ENCODE assay signal across 9 cellular contexts in the genomic region with DNA sequence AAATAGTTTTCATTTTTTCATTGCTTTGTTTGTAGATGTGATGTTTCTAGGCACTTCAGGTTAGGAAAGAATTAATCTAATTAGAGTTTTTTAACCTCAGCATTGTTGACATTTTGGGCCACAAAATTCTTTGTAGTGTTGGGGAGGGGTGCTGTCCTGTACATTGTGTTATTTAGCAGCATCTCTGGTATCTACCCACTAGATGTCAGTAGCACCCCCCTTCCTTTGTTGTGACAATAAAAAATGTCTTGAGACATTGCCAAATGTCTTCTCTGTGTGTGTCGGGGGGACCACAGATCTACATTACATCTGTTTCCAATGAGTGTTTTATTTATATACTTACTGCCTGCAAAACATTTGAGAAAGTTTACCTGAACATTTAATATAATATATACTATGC. TPM values are rescaled to one million over a fixed set of nuclear protein-coding genes. Genes with fewer than 3 reads are reported as not detected.
A peak's percentile ranks its signal among the peaks of the same experiment; 100 is the strongest.
DNase-seq lines count a peak whose midpoint lies in the region; ATAC-seq and TF ChIP-seq lines count a peak whose summit lies in the region.
"Had no signal": no experiment of that assay in that cellular context is flagged by ENCODE, and none has a peak within 500 bp of the region (broad histone marks: within the 10 kb centered on the region; RNA-seq: fewer than 3 reads in every experiment).

No MANE protein-coding gene starts in this region.

- H3K27ac ChIP-seq in cardiac muscle cell: no peak overlapping the region
- H3K27ac ChIP-seq in effector memory CD4-positive, alpha-beta T cell (ENCODE audit: insufficient read depth, low read length, poor library complexity, severe bottlenecking): no peak overlapping the region

- H3K36me3 Mint-ChIP-seq in type B pancreatic cell: peaks cover 9% of the 10 kb centered on the region

- DNase-seq in cardiac muscle cell (ENCODE audit: low read depth in 1 of 2, low spot score in 1 of 2): peak in 1 of 2 donors; percentile 60
- no peak for DNase-seq in cardiac septum (ENCODE audit: low spot score)
- DNase-seq in NCI-H2171 treated with DMSO at 0.1 percent for 48 hours (lab: John Stamatoyannopoulos, UW): peak; percentile 37
- DNase-seq in fibroblast of gingiva (ENCODE audit: low read depth): peak; percentile 36
- DNase-seq in type B pancreatic cell (ENCODE audit: extremely low spot score, unreplicated experiment): no peak
- DNase-seq in stimulated activated naive CD8-positive, alpha-beta T cell treated with anti-CD3 and anti-CD28 coated beads, Interleukin-15, amount 100 ng/mL, for 72 hours: no peak
- DNase-seq in effector memory CD4-positive, alpha-beta T cell: no peak
- DNase-seq in mesenteric fat pad (ENCODE audit: low spot score): no peak
- DNase-seq: activated T-cell treated with anti-CD3 and anti-CD28 coated beads for 4 hours had no signal

- H3K4me3 Mint-ChIP-seq in type B pancreatic cell: no peak overlapping the region
- no peak overlapping the region for H3K4me3 Mint-ChIP-seq in stimulated activated naive CD8-positive, alpha-beta T cell treated with anti-CD3 and anti-CD28 coated beads, Interleukin-15, amount 100 ng/mL, for 72 hours

- peaks cover 11% of the 10 kb centered on the region for H3K9me3 Mint-ChIP-seq in type B pancreatic cell
- no peaks in the 10 kb centered on the region for H3K9me3 Mint-ChIP-seq in stimulated activated naive CD8-positive, alpha-beta T cell treated with anti-CD3 and anti-CD28 coated beads, Interleukin-15, amount 100 ng/mL, for 72 hours

- H3K4me1 Mint-ChIP-seq in type B pancreatic cell (ENCODE audit: unreplicated experiment): peaks cover 16% of the 10 kb centered on the region
- no peaks in the 10 kb centered on the region for H3K4me1 Mint-ChIP-seq in stimulated activated naive CD8-positive, alpha-beta T cell treated with anti-CD3 and anti-CD28 coated beads, Interleukin-15, amount 100 ng/mL, for 72 hours

- peak; percentile 58 for TF ChIP-seq CTCF in cardiac muscle cell (IDR thresholded peaks at IDR 0.05; ENCODE audit: low read depth, low read length)
- TF ChIP-seq CTCF in type B pancreatic cell (conservative IDR thresholded peaks at IDR 0.05): peak; percentile 60

- no peaks in the 10 kb centered on the region for H3K4me1 ChIP-seq in cardiac muscle cell (ENCODE audit: low read depth)
- no peaks in the 10 kb centered on the region for H3K4me1 ChIP-seq in effector memory CD4-positive, alpha-beta T cell (ENCODE audit: control insufficient read depth, insufficient read depth, low read length, poor library complexity, severe bottlenecking)

- no peak overlapping the region for H3K4me3 ChIP-seq in cardiac muscle cell
- no peak overlapping the region for H3K4me3 ChIP-seq in effector memory CD4-positive, alpha-beta T cell (ENCODE audit: insufficient read depth, low read depth, low read length, poor library complexity, severe bottlenecking)

- intact Hi-C loops in cardiac septum (cut with DNase I): no loop called here

- H3K36me3 ChIP-seq in cardiac muscle cell: no peaks in the 10 kb centered on the region
- no peaks in the 10 kb centered on the region for H3K36me3 ChIP-seq in effector memory CD4-positive, alpha-beta T cell (ENCODE audit: control insufficient read depth, insufficient read depth, low read length)

- H3K9me3 ChIP-seq in cardiac muscle cell (ENCODE audit: low read depth): no peaks in the 10 kb centered on the region
- no peaks in the 10 kb centered on the region for H3K9me3 ChIP-seq in effector memory CD4-positive, alpha-beta T cell (ENCODE audit: control insufficient read depth, low read length)

- peaks cover 2% of the 10 kb centered on the region for H3K27me3 Mint-ChIP-seq in type B pancreatic cell
- no peaks in the 10 kb centered on the region for H3K27me3 Mint-ChIP-seq in stimulated activated naive CD8-positive, alpha-beta T cell treated with anti-CD3 and anti-CD28 coated beads, Interleukin-15, amount 100 ng/mL, for 72 hours

- no peaks in the 10 kb centered on the region for H3K27me3 ChIP-seq in cardiac muscle cell
- no peaks in the 10 kb centered on the region for H3K27me3 ChIP-seq in effector memory CD4-positive, alpha-beta T cell (replicated peaks; ENCODE audit: control insufficient read depth, insufficient read depth, low read length, poor library complexity, severe bottlenecking)

- ATAC-seq in stimulated activated naive CD8-positive, alpha-beta T cell treated with anti-CD3 and anti-CD28 coated beads, Interleukin-15, amount 100 ng/mL, for 72 hours: no peak

- no peak overlapping the region for H3K27ac Mint-ChIP-seq in type B pancreatic cell
- H3K27ac Mint-ChIP-seq in stimulated activated naive CD8-positive, alpha-beta T cell treated with anti-CD3 and anti-CD28 coated beads, Interleukin-15, amount 100 ng/mL, for 72 hours: no peak overlapping the region

RNA-seq across cellular contexts. Expression of a gene that starts 45.6 kb away (rescaled TPM):
- 0.03 TPM in 1 of 2 replicates, not detected in the other for total RNA-seq in cardiac muscle cell
- 0.06 and 0.11 TPM in 2 replicates for polyA plus RNA-seq in cardiac muscle cell
- total RNA-seq in cardiac septum: 24.2 TPM
- 2.3 and 29.7 TPM in 2 replicates for total RNA-seq in type B pancreatic cell (ENCODE audit: low replicate concordance)
- total RNA-seq in mesenteric fat pad: 1.0 TPM

Comparison
In these comparisons a context has a peak if more than half of its experiments do, and no peak if none do; other contexts are left out.
1. DNase-seq: peak in NCI-H2171 treated with DMSO at 0.1 percent for 48 hours (single experiment) and fibroblast of gingiva (single experiment); none in cardiac septum (single experiment), type B pancreatic cell (single experiment), stimulated activated naive CD8-positive, alpha-beta T cell treated with anti-CD3 and anti-CD28 coated beads, Interleukin-15, amount 100 ng/mL, for 72 hours (0 of 2), effector memory CD4-positive, alpha-beta T cell (0 of 3) and mesenteric fat pad (single experiment).